In genomic region chr13:59531571-59532091, GRCh38 we compare ENCODE assay signal across 9 cellular contexts.
DNase-seq lines count a peak whose midpoint lies in the region; ATAC-seq and TF ChIP-seq lines count a peak whose summit lies in the region.
"Had no signal": no experiment of that assay in that cellular context is flagged by ENCODE, and none has a peak within 500 bp of the region (broad histone marks: within the 10 kb centered on the region; RNA-seq: fewer than 3 reads in every experiment).

No MANE protein-coding gene starts in this region.

- peak; percentile 59 for DNase-seq in A172 (ENCODE audit: low spot score)
- DNase-seq in NCI-H748 (lab: John Stamatoyannopoulos, UW; ENCODE audit: unreplicated experiment) = peak; percentile 87
- peak; percentile 71 for DNase-seq in brain microvascular endothelial cell
- no peak for DNase-seq in NCI-H187 treated with DMSO at 0.1 percent for 48 hours (lab: John Stamatoyannopoulos, UW)
- DNase-seq: stimulated activated naive B cell treated with anti-CD40 and anti-IgM and Interleukin-4, amounts not matched to agents 10 μg/mL and 1 μg/mL and 100 μg/mL, for 72 hours had no signal

- H3K4me1 ChIP-seq in iPS-18a (ENCODE audit: control insufficient read depth, low read depth, low read length) (peaks cover 25% of the 10 kb centered on the region), skeletal muscle tissue (ENCODE audit: control insufficient read depth in 3 of 3, insufficient read depth in 3 of 3, low read length in 3 of 3) (peaks cover 0 to 6% (median 4%) of the 10 kb centered on the region in 3 donors)

- in situ Hi-C loops in brain microvascular endothelial cell (cut with HindIII; ENCODE audit: low pct_ligation_motif_present, low sequenced_read_pairs) = no loop called here

- ATAC-seq in GM19395 (IDR thresholded peaks at IDR 0.05; ENCODE audit: unreplicated experiment) = peak; percentile 66
- no peak for ATAC-seq in HG02623 (IDR thresholded peaks at IDR 0.05; ENCODE audit: unreplicated experiment)

- H3K36me3 ChIP-seq in brain microvascular endothelial cell (replicated peaks) (no peaks in the 10 kb centered on the region), iPS-18a (ENCODE audit: control insufficient read depth, low read depth, low read length) (no peaks in the 10 kb centered on the region), skeletal muscle tissue (ENCODE audit: control insufficient read depth in 3 of 3, insufficient read depth in 3 of 3, low read length in 3 of 3) (no peaks in the 10 kb centered on the region)

- H3K27me3 ChIP-seq in brain microvascular endothelial cell (replicated peaks) (no peaks in the 10 kb centered on the region), iPS-18a (ENCODE audit: control insufficient read depth, insufficient read depth, low read length) (no peaks in the 10 kb centered on the region), skeletal muscle tissue (ENCODE audit: control insufficient read depth in 3 of 3, insufficient read depth in 3 of 3, low read length in 3 of 3) (no peaks in the 10 kb centered on the region)

- no peak for TF ChIP-seq CTCF in brain microvascular endothelial cell (IDR thresholded peaks at IDR 0.05; ENCODE audit: low read depth, low read length, missing control alignments)

- H3K9ac ChIP-seq in iPS-18a (ENCODE audit: low read length) = no peak overlapping the region
- H3K9ac ChIP-seq in skeletal muscle tissue (ENCODE audit: low read depth in 1 of 3, low read length in 3 of 3) = no peak overlapping the region

- H3K9me3 ChIP-seq in iPS-18a (ENCODE audit: control insufficient read depth, low read depth, low read length) = no peaks in the 10 kb centered on the region
- H3K9me3 ChIP-seq in skeletal muscle tissue (ENCODE audit: control insufficient read depth in 3 of 3, low read length in 3 of 3) = no peaks in the 10 kb centered on the region

- H3K4me3 ChIP-seq in brain microvascular endothelial cell (ENCODE audit: low read depth, low read length) (no peak overlapping the region), iPS-18a (ENCODE audit: low read length) (peak overlapping the region; percentile 25), skeletal muscle tissue (ENCODE audit: low read length in 3 of 3) (no peak overlapping the region)

- H3K27ac ChIP-seq in brain microvascular endothelial cell = peak overlapping the region; percentile 3
- H3K27ac ChIP-seq in iPS-18a (ENCODE audit: low read length) = no peak overlapping the region
- H3K27ac ChIP-seq in skeletal muscle tissue (ENCODE audit: low read depth, low read length) = peak overlapping the region; percentile 64
